Comparison of ENCODE assay signal across 19 cellular contexts in the genomic region with DNA sequence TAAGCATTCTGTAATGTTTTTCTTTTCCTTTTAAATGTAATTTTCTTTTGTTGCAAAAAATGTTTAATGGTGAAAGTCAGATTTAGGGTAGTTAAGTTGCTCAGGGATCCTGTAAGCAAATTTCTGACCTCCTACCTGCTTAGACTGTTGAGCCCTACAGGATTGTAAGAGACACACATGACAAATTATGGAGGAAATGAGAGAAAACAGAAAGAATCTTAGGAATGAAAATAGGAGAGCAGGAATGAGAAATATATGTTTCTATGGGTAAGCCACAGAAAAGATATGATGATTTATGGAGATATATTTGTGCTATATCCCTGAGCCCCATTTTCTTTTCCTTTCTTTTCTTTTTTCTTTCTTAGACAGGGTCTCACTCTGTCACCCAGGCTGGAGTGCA.
"Had no signal": no experiment of that assay in that cellular context is flagged by ENCODE, and none has a peak within 500 bp of the region (broad histone marks: within the 10 kb centered on the region; RNA-seq: fewer than 3 reads in every experiment).

No MANE protein-coding gene starts in this region.

- DNase-seq: activated CD4-positive, alpha-beta T cell treated with anti-CD3 and anti-CD28 coated beads, Interleukin-2, amount 50 U/mL, for 1 hour; activated CD8-positive, alpha-beta memory T cell treated with anti-CD3 and anti-CD28 coated beads for 24 hours; activated naive CD8-positive, alpha-beta T cell treated with anti-CD3 and anti-CD28 coated beads for 36 hours; anterior cingulate cortex; cerebellar nuclear complex; gastrocnemius medialis; kidney; mesenchymal stem cell; natural killer cell; posterior cingulate gyrus; retina; stimulated activated CD4-positive, alpha-beta T cell treated with anti-CD3 and anti-CD28 coated beads, Interleukin-4, amount 100 ng/mL, for 1 hour; stimulated activated naive CD4-positive, alpha-beta T cell treated with Interleukin-2 at 50 U/mL for 16 hours; substantia nigra; T1000; transverse colon had no signal

- H3K4me3 ChIP-seq: breast epithelium, gastrocnemius medialis, hepatocyte, transverse colon had no signal

- H3K27ac ChIP-seq: breast epithelium, epithelial cell of prostate, gastrocnemius medialis, hepatocyte, transverse colon had no signal

- H3K4me2 ChIP-seq: hepatocyte had no signal

- H2AFZ ChIP-seq: hepatocyte had no signal

- FAIRE-seq: kidney had no signal

- H3K27me3 ChIP-seq: breast epithelium, gastrocnemius medialis, hepatocyte, transverse colon had no signal

- H3K79me2 ChIP-seq: hepatocyte had no signal

- H3K36me3 ChIP-seq: breast epithelium, gastrocnemius medialis, transverse colon had no signal

- H3K4me1 ChIP-seq: gastrocnemius medialis, transverse colon had no signal

- H3K9me3 ChIP-seq: breast epithelium, gastrocnemius medialis, transverse colon had no signal
